8 cellular contexts compared by ENCODE assay signal in the genomic region with DNA sequence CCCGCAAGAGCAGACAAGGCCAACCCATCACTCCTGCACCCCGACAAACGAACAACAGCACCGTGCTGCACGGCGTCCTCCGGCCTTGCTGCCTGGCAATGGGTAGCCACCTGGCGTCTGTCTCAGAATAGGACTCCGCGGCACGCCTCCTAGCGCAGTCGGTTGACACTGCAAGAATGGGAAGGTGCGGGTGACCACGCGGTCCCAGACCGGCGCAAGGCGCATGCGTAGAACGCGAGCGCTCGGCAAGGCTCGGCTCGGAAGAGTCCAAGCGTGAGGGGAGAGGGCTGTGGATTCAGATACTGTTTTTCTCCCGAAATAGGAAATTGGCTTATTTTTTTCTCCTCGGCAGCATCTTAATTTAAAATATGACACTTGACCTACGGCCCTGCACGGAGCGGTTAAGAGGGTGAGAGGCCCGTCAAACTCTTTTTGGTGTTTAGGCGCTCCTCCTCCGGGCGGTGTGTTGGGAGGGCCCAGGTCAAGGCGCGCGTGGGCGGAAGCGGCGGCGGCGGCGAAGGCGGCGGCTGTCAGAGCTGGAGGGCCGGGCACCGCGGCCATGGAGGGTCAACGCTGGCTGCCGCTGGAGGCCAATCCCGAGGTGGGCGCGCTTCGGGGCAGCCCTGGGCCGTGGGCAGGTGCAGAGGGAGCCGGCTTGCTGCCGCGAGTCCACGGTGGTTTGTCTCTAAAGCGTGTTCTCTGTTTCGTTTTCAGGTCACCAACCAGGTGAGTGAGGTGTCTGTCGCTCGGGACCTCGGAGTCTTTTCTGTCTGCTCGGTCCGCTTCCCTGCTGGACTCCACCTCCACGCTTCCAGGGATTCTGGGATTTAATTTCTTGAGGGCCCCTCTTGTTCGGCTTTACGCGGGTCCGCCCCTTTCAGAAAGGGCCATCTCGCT. TPM values are rescaled to one million over a fixed set of nuclear protein-coding genes. Genes with fewer than 3 reads are reported as not detected.
A peak's percentile ranks its signal among the peaks of the same experiment; 100 is the strongest.
DNase-seq lines count a peak whose midpoint lies in the region; ATAC-seq, FAIRE-seq and TF ChIP-seq lines count a peak whose summit lies in the region.

A gene (plus strand): TSS at position 530 of the 897 bp plus-strand sequence. CDS start 30 bp downstream, at position 560.

- peak; percentile 97 for ATAC-seq in GM21423 (IDR thresholded peaks at IDR 0.05; ENCODE audit: unreplicated experiment)

- peaks cover 38% of the 10 kb centered on the region for H3K79me2 ChIP-seq in OCI-LY1 (ENCODE audit: insufficient read depth, low read length)

- peak within 1 kb of the TSS; percentile 97 for H3K4me3 Mint-ChIP-seq in endothelial cell (ENCODE audit: unreplicated experiment)

- no peaks in the 10 kb centered on the region for H3K9me3 Mint-ChIP-seq in endothelial cell (ENCODE audit: unreplicated experiment)

- peak within 1 kb of the TSS; percentile 86 for H2AFZ ChIP-seq in OCI-LY1 (ENCODE audit: low read length)

- H3K27me3 Mint-ChIP-seq in endothelial cell (ENCODE audit: unreplicated experiment): peaks cover 3% of the 10 kb centered on the region

- H3K4me1 ChIP-seq in HUES64 (ENCODE audit: insufficient read depth, low read length) (peaks cover 6% of the 10 kb centered on the region; the same call in 1 of the 2 replicates), OCI-LY1 (ENCODE audit: insufficient read depth, low read length, severe bottlenecking) (peaks cover 29% of the 10 kb centered on the region)

- H3K4me2 ChIP-seq in OCI-LY1 (ENCODE audit: low read length): peak within 1 kb of the TSS; percentile 81

- H4K20me1 ChIP-seq in OCI-LY1 (ENCODE audit: insufficient read depth, low read length): no peaks in the 10 kb centered on the region

- peaks cover 11% of the 10 kb centered on the region for H3K4me1 Mint-ChIP-seq in endothelial cell (ENCODE audit: unreplicated experiment)

- H3K27ac ChIP-seq in HUES64 (ENCODE audit: low read depth, low read length) (peak within 1 kb of the TSS; percentile 93), OCI-LY1 (ENCODE audit: low read depth, low read length, poor library complexity, severe bottlenecking) (peak within 1 kb of the TSS; percentile 68)

- peak within 1 kb of the TSS; percentile 97 for H3K4me3 ChIP-seq in HUES64 (ENCODE audit: low read length)
- H3K4me3 ChIP-seq in OCI-LY1 (ENCODE audit: low read depth, low read length, poor library complexity, severe bottlenecking): peak within 1 kb of the TSS; percentile 82

- no peaks in the 10 kb centered on the region for H3K9me2 ChIP-seq in OCI-LY1 (ENCODE audit: low read depth, low read length)

- H3F3A ChIP-seq in OCI-LY1 (ENCODE audit: insufficient read depth, low read length): no peaks in the 10 kb centered on the region

- H3K36me3 ChIP-seq in HUES64 (ENCODE audit: insufficient read depth, low read length) (peaks cover 11% of the 10 kb centered on the region; the same call in 1 of the 2 replicates), OCI-LY1 (ENCODE audit: insufficient read depth, low read length) (peaks cover 26% of the 10 kb centered on the region)

- peak; percentile 79 for DNase-seq in D721Med (ENCODE audit: insufficient read length, low spot score)
- peak; percentile 99 for DNase-seq in activated CD8-positive, alpha-beta memory T cell treated with anti-CD3 and anti-CD28 coated beads, Interleukin-2, amount 50 U/mL, for 48 hours
- DNase-seq in endothelial cell (ENCODE audit: low spot score): peak; percentile 99
- peak; percentile 96 for DNase-seq in midbrain (lab: John Stamatoyannopoulos, UW)
- peak; percentile 97 for DNase-seq in stimulated activated CD8-positive, alpha-beta memory T cell treated with anti-CD3 and anti-CD28 coated beads, Interleukin-2, amount 100 ng/mL, for 48 hours (ENCODE audit: low read depth in 2 of 2)

- WGBS in HUES64: under 1% methylated on average over 74 of the region's 74 CpGs

- H3K36me3 Mint-ChIP-seq in endothelial cell (ENCODE audit: low read depth, unreplicated experiment): peaks cover 4% of the 10 kb centered on the region

- no peak for FAIRE-seq in D721Med (lab: Jason Lieb, UNC)

- H3K9ac ChIP-seq in HUES64 (ENCODE audit: low read depth, low read length) (peak within 1 kb of the TSS; percentile 99), OCI-LY1 (ENCODE audit: low read length) (peak within 1 kb of the TSS; percentile 81)

- H3K27me3 ChIP-seq in HUES64 (ENCODE audit: insufficient read depth, low read length) (0 out of 2 replicates have a peak, but pooled peaks cover 3% of the 10 kb centered on the region), OCI-LY1 (ENCODE audit: insufficient read depth, low read length) (no peaks in the 10 kb centered on the region)

- H3K9me3 ChIP-seq in HUES64 (ENCODE audit: insufficient read depth, low read depth, low read length) (no peaks in the 10 kb centered on the region), OCI-LY1 (ENCODE audit: low read length) (no peaks in the 10 kb centered on the region)

- H3K27ac Mint-ChIP-seq in endothelial cell (ENCODE audit: unreplicated experiment): peak within 1 kb of the TSS; percentile 88

- TF ChIP-seq CTCF in D721Med (IDR thresholded peaks at IDR 0.05; ENCODE audit: insufficient read depth, missing control alignments) (peak; percentile 80), OCI-LY1 (IDR thresholded peaks at IDR 0.05; ENCODE audit: low read length) (peak; percentile 98), endothelial cell (IDR thresholded peaks at IDR 0.05; ENCODE audit: unreplicated experiment) (peak; percentile 76)

RNA-seq across cellular contexts. Expression of the gene that starts here (rescaled TPM):
- polyA plus RNA-seq in HUES64 (2013, experiment 1 of 2): 53.3 TPM
- polyA plus RNA-seq in HUES64 (2013, experiment 2 of 2): 52.0 TPM
- total RNA-seq in endothelial cell (ENCODE audit: unreplicated experiment): 27.5 TPM

Comparison
In these comparisons a context has a peak if more than half of its experiments do, and no peak if none do; other contexts are left out.
1. Peak in every context shown above with its lines: DNase-seq, ATAC-seq, H3K4me3 ChIP-seq and H3K27ac ChIP-seq.